ENCODE assay signal across 1 cellular context in the genomic region with DNA sequence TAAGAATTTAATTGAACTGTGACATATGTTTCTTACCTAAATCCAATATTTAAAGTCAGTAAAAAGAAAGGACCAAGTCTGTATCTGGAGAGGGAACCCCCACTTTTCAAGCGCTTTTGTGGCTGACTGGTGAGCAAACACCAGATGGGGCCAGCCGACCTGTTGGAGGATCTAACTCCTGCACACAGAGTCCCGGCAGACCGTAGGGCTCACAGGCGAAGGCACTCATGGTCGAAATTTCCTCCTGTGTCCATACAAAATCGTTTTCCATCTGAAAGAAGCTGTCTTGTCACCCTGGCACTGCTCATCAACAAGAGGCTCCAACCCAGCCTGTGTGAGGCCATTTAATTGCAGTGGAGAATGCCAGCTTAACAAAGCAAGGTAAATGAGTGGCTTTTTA.
TF ChIP-seq lines count a peak whose summit lies in the region.

No MANE protein-coding gene starts in this region.

TF ChIP-seq in GM23338, 12 proteins besides CTCF, POLR2A, EP300 and RAD21 (continued from another document):
- TF ChIP-seq, protein P1, sequence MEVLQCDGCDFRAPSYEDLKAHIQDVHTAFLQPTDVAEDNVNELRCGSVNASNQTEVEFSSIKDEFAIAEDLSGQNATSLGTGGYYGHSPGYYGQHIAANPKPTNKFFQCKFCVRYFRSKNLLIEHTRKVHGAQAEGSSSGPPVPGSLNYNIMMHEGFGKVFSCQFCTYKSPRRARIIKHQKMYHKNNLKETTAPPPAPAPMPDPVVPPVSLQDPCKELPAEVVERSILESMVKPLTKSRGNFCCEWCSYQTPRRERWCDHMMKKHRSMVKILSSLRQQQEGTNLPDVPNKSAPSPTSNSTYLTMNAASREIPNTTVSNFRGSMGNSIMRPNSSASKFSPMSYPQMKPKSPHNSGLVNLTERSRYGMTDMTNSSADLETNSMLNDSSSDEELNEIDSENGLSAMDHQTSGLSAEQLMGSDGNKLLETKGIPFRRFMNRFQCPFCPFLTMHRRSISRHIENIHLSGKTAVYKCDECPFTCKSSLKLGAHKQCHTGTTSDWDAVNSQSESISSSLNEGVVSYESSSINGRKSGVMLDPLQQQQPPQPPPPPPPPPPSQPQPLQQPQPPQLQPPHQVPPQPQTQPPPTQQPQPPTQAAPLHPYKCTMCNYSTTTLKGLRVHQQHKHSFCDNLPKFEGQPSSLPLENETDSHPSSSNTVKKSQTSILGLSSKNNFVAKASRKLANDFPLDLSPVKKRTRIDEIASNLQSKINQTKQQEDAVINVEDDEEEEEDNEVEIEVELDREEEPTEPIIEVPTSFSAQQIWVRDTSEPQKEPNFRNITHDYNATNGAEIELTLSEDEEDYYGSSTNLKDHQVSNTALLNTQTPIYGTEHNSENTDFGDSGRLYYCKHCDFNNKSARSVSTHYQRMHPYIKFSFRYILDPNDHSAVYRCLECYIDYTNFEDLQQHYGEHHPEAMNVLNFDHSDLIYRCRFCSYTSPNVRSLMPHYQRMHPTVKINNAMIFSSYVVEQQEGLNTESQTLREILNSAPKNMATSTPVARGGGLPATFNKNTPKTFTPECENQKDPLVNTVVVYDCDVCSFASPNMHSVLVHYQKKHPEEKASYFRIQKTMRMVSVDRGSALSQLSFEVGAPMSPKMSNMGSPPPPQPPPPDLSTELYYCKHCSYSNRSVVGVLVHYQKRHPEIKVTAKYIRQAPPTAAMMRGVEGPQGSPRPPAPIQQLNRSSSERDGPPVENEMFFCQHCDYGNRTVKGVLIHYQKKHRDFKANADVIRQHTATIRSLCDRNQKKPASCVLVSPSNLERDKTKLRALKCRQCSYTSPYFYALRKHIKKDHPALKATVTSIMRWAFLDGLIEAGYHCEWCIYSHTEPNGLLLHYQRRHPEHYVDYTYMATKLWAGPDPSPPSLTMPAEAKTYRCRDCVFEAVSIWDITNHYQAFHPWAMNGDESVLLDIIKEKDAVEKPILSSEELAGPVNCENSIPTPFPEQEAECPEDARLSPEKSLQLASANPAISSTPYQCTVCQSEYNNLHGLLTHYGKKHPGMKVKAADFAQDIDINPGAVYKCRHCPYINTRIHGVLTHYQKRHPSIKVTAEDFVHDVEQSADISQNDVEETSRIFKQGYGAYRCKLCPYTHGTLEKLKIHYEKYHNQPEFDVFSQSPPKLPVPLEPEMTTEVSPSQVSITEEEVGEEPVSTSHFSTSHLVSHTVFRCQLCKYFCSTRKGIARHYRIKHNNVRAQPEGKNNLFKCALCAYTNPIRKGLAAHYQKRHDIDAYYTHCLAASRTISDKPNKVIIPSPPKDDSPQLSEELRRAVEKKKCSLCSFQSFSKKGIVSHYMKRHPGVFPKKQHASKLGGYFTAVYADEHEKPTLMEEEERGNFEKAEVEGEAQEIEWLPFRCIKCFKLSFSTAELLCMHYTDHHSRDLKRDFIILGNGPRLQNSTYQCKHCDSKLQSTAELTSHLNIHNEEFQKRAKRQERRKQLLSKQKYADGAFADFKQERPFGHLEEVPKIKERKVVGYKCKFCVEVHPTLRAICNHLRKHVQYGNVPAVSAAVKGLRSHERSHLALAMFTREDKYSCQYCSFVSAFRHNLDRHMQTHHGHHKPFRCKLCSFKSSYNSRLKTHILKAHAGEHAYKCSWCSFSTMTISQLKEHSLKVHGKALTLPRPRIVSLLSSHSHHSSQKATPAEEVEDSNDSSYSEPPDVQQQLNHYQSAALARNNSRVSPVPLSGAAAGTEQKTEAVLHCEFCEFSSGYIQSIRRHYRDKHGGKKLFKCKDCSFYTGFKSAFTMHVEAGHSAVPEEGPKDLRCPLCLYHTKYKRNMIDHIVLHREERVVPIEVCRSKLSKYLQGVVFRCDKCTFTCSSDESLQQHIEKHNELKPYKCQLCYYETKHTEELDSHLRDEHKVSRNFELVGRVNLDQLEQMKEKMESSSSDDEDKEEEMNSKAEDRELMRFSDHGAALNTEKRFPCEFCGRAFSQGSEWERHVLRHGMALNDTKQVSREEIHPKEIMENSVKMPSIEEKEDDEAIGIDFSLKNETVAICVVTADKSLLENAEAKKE (CRISPR knock-in tag; IDR thresholded peaks at IDR 0.05): no peak
- TF ChIP-seq ETS1 (IDR thresholded peaks at IDR 0.05) (no peak), JUNB (IDR thresholded peaks at IDR 0.05; ENCODE audit: unreplicated experiment) (no peak), NANOG (IDR thresholded peaks at IDR 0.05; ENCODE audit: borderline replicate concordance) (no peak), POLR2AphosphoS5 (IDR thresholded peaks at IDR 0.05; ENCODE audit: low read depth) (no peak)
TF ChIP-seq in GM23338: peak in this region for 0.
